Comparison of ENCODE assay signal across 1 cellular context in genomic region chr1:226428348-226429050, GRCh38.
TF ChIP-seq lines count a peak whose summit lies in the region.

No MANE protein-coding gene starts in this region.

TF ChIP-seq in HEK293, 187 proteins besides CTCF, POLR2A, EP300 and RAD21 (continued from another document):
- TF ChIP-seq ZBTB11 (tag by site-specific recombination; conservative IDR thresholded peaks at IDR 0.05; ENCODE audit: low read depth) (no peak), ZNF341 (tag by site-specific recombination; IDR thresholded peaks at IDR 0.05; ENCODE audit: low read depth) (0 out of 2 replicates have a peak, but pooled peaks have one; percentile 5), OVOL3 (tag by site-specific recombination; IDR thresholded peaks at IDR 0.05) (no peak), ZNF157 (tag by site-specific recombination; IDR thresholded peaks at IDR 0.05) (no peak), ZNF169 (tag by site-specific recombination; IDR thresholded peaks at IDR 0.05) (no peak), WT1 (tag by site-specific recombination; IDR thresholded peaks at IDR 0.05) (no peak), ZBTB6 (tag by site-specific recombination; IDR thresholded peaks at IDR 0.05) (no peak), ZNF488 (tag by site-specific recombination; IDR thresholded peaks at IDR 0.05) (no peak), ZFP41 (tag by site-specific recombination; IDR thresholded peaks at IDR 0.05; ENCODE audit: borderline replicate concordance) (no peak), ZNF292 (tag by site-specific recombination; IDR thresholded peaks at IDR 0.05; ENCODE audit: borderline replicate concordance, low read depth) (no peak), OSR2 (tag by site-specific recombination; IDR thresholded peaks at IDR 0.05) (peak; percentile 52), ZNF2 (tag by site-specific recombination; IDR thresholded peaks at IDR 0.05) (no peak), ZNF37A (tag by site-specific recombination; IDR thresholded peaks at IDR 0.05) (no peak), SETDB1 (IDR thresholded peaks at IDR 0.05; ENCODE audit: insufficient read length, low read length) (no peak), ZNF776 (tag by site-specific recombination; IDR thresholded peaks at IDR 0.05; ENCODE audit: borderline replicate concordance) (no peak), MZF1 (tag by site-specific recombination; IDR thresholded peaks at IDR 0.05; ENCODE audit: borderline replicate concordance) (no peak), ZNF677 (tag by site-specific recombination; IDR thresholded peaks at IDR 0.05) (no peak), TCF7L2 (IDR thresholded peaks at IDR 0.05; ENCODE audit: borderline replicate concordance, low read depth, low read length) (peak; percentile 57), ZNF132 (tag by site-specific recombination; IDR thresholded peaks at IDR 0.05; ENCODE audit: borderline replicate concordance) (no peak), INSM2 (tag by site-specific recombination; IDR thresholded peaks at IDR 0.05) (no peak), IKZF3 (tag by site-specific recombination; IDR thresholded peaks at IDR 0.05) (0 out of 2 replicates have a peak, but pooled peaks have one; percentile 11), ZBTB7A (tag by site-specific recombination; IDR thresholded peaks at IDR 0.05; ENCODE audit: low read depth) (no peak), ZNF18 (tag by site-specific recombination; IDR thresholded peaks at IDR 0.05) (peak; percentile 63), ZNF600 (tag by site-specific recombination; IDR thresholded peaks at IDR 0.05) (0 out of 2 replicates have a peak, but pooled peaks have one; percentile 40), GLIS1 (tag by site-specific recombination; IDR thresholded peaks at IDR 0.05) (peak; percentile 86), ZNF561 (tag by site-specific recombination; IDR thresholded peaks at IDR 0.05; ENCODE audit: borderline replicate concordance) (peak; percentile 49), ZNF777 (tag by site-specific recombination; IDR thresholded peaks at IDR 0.05; ENCODE audit: borderline replicate concordance) (no peak), SP2 (tag by site-specific recombination; IDR thresholded peaks at IDR 0.05) (no peak), SCRT1 (tag by site-specific recombination; IDR thresholded peaks at IDR 0.05; ENCODE audit: borderline replicate concordance) (no peak), ZNF768 (tag by site-specific recombination; IDR thresholded peaks at IDR 0.05) (no peak)
- TF ChIP-seq, protein P1, sequence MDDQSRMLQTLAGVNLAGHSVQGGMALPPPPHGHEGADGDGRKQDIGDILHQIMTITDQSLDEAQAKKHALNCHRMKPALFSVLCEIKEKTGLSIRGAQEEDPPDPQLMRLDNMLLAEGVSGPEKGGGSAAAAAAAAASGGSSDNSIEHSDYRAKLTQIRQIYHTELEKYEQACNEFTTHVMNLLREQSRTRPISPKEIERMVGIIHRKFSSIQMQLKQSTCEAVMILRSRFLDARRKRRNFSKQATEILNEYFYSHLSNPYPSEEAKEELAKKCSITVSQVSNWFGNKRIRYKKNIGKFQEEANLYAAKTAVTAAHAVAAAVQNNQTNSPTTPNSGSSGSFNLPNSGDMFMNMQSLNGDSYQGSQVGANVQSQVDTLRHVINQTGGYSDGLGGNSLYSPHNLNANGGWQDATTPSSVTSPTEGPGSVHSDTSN (CRISPR knock-in tag; IDR thresholded peaks at IDR 0.05): no peak
- TF ChIP-seq, protein P2, sequence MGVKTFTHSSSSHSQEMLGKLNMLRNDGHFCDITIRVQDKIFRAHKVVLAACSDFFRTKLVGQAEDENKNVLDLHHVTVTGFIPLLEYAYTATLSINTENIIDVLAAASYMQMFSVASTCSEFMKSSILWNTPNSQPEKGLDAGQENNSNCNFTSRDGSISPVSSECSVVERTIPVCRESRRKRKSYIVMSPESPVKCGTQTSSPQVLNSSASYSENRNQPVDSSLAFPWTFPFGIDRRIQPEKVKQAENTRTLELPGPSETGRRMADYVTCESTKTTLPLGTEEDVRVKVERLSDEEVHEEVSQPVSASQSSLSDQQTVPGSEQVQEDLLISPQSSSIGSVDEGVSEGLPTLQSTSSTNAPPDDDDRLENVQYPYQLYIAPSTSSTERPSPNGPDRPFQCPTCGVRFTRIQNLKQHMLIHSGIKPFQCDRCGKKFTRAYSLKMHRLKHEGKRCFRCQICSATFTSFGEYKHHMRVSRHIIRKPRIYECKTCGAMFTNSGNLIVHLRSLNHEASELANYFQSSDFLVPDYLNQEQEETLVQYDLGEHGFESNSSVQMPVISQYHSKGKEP (tag by site-specific recombination; IDR thresholded peaks at IDR 0.05): 0 out of 2 replicates have a peak, but pooled peaks have one; percentile 19
